ENCODE assay signal across 22 cellular contexts in the genomic region with DNA sequence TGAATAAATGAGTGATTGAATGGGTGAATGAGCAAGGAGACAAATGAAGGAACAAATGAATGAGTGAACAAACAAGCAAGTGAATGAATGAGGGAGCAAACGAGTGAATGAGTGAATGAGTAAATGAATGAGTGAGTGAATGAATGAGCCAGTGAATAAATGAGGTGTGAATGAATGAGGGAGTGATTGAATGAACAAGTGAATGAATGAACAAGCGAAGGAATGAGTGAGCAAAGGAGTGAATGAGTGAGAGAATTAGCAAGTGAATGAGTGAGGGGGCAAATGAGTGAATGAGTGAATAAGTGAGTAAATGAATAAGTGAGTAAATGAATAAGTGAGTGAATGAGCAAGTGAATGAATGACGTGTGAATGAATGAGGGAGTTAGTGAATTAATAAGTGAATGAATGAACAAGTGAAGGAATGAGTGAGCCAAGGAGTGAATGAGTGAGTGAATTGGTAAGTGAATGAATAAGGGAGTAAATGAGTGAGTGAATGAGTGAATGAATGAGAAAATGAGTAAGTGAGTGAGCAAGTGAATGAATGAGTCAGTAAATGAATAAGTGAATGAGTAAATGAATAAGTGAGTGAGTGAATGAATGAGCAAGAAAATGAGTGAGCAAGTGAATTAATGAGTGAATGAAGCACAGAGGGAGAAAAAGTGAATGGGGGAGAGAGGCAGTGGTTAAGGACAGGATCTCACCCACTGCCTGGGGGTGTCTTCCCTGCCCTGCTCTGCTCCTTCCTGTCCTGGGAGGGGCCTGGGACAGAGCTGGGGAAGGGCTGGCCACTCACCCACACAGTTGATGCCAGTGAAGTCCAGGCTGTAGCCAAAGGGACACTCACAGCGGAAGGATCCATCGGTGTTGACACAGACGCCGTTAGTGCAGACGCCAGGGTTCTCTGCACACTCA. TPM values are rescaled to one million over a fixed set of nuclear protein-coding genes. Genes with fewer than 3 reads are reported as not detected.
"Had no signal": no experiment of that assay in that cellular context is flagged by ENCODE, and none has a peak within 500 bp of the region (broad histone marks: within the 10 kb centered on the region; RNA-seq: fewer than 3 reads in every experiment).

No MANE protein-coding gene starts in this region.

- DNase-seq: activated CD4-positive, alpha-beta T cell treated with anti-CD3 and anti-CD28 coated beads, Interleukin-2, amount 50 U/mL, for 4 hours; activated CD4-positive, CD25-positive, alpha-beta regulatory T cell treated with anti-CD3 and anti-CD28 coated beads, Interleukin-2, amount 50 U/mL, for 72 hours; activated naive CD4-positive, alpha-beta T cell treated with anti-CD3 and anti-CD28 coated beads, Interleukin-2, amount 50 U/mL, for 16 hours; caudate nucleus; kidney; mesenchymal stem cell; stimulated activated CD4-positive, alpha-beta T cell treated with anti-CD3 and anti-CD28 coated beads, Interleukin-15, amount 100 ng/mL, for 24 hours; stimulated activated CD4-positive, alpha-beta T cell treated with anti-CD3 and anti-CD28 coated beads, Interleukin-4, amount 100 ng/mL, for 1 hour; stimulated activated naive CD4-positive, alpha-beta T cell; T1000; transverse colon had no signal

- H3K27me3 ChIP-seq: hepatocyte, right atrium auricular region, transverse colon, vagina had no signal

- H3K9me3 ChIP-seq: transverse colon, vagina had no signal

- H3K4me1 ChIP-seq: right atrium auricular region, transverse colon, vagina had no signal

- FAIRE-seq: colon, endometrium, kidney had no signal

- H3K4me3 ChIP-seq: hepatocyte, right atrium auricular region, skin epidermis, transverse colon, vagina had no signal

- H3K36me3 ChIP-seq: right atrium auricular region, transverse colon, vagina had no signal

- H3K4me3 Mint-ChIP-seq: nephron had no signal

- H3K27me3 Mint-ChIP-seq: progenitor cell of endocrine pancreas had no signal

- H3K4me1 Mint-ChIP-seq: nephron had no signal

- H3K27ac Mint-ChIP-seq: nephron, progenitor cell of endocrine pancreas had no signal

RNA-seq across cellular contexts. Expression of gene CCL25, which starts 36.4 kb away (rescaled TPM):
- total RNA-seq: hepatocyte, kidney, liver, omental fat pad, progenitor cell of endocrine pancreas, right atrium auricular region, subcutaneous adipose tissue, transverse colon, vagina had no signal
- polyA plus RNA-seq: hepatocyte, liver had no signal
